9 cellular contexts compared by ENCODE assay signal in genomic region chrX:115940888-115941332, GRCh38.
A peak's percentile ranks its signal among the peaks of the same experiment; 100 is the strongest.
DNase-seq lines count a peak whose midpoint lies in the region; ATAC-seq and TF ChIP-seq lines count a peak whose summit lies in the region.
"Had no signal": no experiment of that assay in that cellular context is flagged by ENCODE, and none has a peak within 500 bp of the region (broad histone marks: within the 10 kb centered on the region; RNA-seq: fewer than 3 reads in every experiment).

No MANE protein-coding gene starts in this region.

- ATAC-seq in WTC11: peak; percentile 88
- no peak for ATAC-seq in stimulated activated naive CD8-positive, alpha-beta T cell treated with anti-CD3 and anti-CD28 coated beads, Interleukin-15, Interleukin-2, amounts not matched to agents 100 U/mL and 50 U/mL, for 24 hours

- H3K4me1 Mint-ChIP-seq in WTC11: peaks cover 28% of the 10 kb centered on the region

- H3K27ac Mint-ChIP-seq in WTC11: no peak overlapping the region
- H3K27ac Mint-ChIP-seq: activated T-cell treated with anti-CD3 and anti-CD28 coated beads, Interleukin-2, amount 50 U/mL, for 72 hours had no signal

- peaks cover 36% of the 10 kb centered on the region for H3K36me3 Mint-ChIP-seq in WTC11

- POLR2A ChIA-PET in HEK293 (lab: Yijun Ruan, JAX) (no interaction called here), WTC11 (lab: Charles Lee) (interaction anchor here (0.9 kb wide), 1 partner anchor 34 kb away, joined by 3 read pairs; no protein-coding TSS in a partner anchor)

- DNase-seq in NCI-H2196 (lab: John Stamatoyannopoulos, UW; ENCODE audit: unreplicated experiment) (peak; percentile 12), NCI-H2196 treated with DMSO at 0.1 percent for 48 hours (lab: John Stamatoyannopoulos, UW; ENCODE audit: unreplicated experiment) (no peak), NCI-H1048 (lab: John Stamatoyannopoulos, UW) (peak; percentile 15), WTC11 (ENCODE audit: low spot score) (peak; percentile 39), inferior parietal cortex (ENCODE audit: extremely low spot score) (peak; percentile 81), tibial artery (peak; percentile 26 to 77)
- no peak for DNase-seq in stimulated activated naive CD8-positive, alpha-beta T cell treated with anti-CD3 and anti-CD28 coated beads, Interleukin-15, Interleukin-2, amounts not matched to agents 100 U/mL and 50 U/mL, for 24 hours

- intact Hi-C loops in tibial artery (cut with DNase I; ENCODE audit: low total_unique reads): no loop called here

- H3K4me1 ChIP-seq in HEK293 (ENCODE audit: control insufficient read depth, insufficient read depth, low read length): peaks cover 3% of the 10 kb centered on the region; the same call in 1 of the 2 replicates
- peaks cover 0 to 5% (median 0%) of the 10 kb centered on the region in 4 donors for H3K4me1 ChIP-seq in tibial artery

- H3K9me3 ChIP-seq in HEK293 (ENCODE audit: control insufficient read depth, insufficient read depth, low read depth, low read length) (no peaks in the 10 kb centered on the region), tibial artery (no peaks in the 10 kb centered on the region)

- H3K27me3 ChIP-seq in tibial artery: no peaks in the 10 kb centered on the region

- CTCF ChIA-PET in HEK293 (lab: Yijun Ruan, JAX): interaction anchor here (0.9 to 1.0 kb wide), 3 partner anchors 48 to 250 kb away, joined by 3 read pairs; no protein-coding TSS in a partner anchor
- CTCF ChIA-PET in WTC11 (lab: Charles Lee): interaction anchor here (0.5 to 1.5 kb wide), 4 partner anchors 9 to 398 kb away, joined by 3 to 4 read pairs (median 4); no protein-coding TSS in a partner anchor

- H3K36me3 ChIP-seq in HEK293 (ENCODE audit: control insufficient read depth in 2 of 2, insufficient read depth in 1 of 2, low read length in 2 of 2) (no peaks in the 10 kb centered on the region), tibial artery (no peaks in the 10 kb centered on the region)

- TF ChIP-seq CTCF in HEK293 (tag by site-specific recombination; IDR thresholded peaks at IDR 0.05) (peak; percentile 96), WTC11 (IDR thresholded peaks at IDR 0.05) (no peak), tibial artery (IDR thresholded peaks at IDR 0.05) (peak in 1 of 2 experiments; percentile 7)

- H3K27ac ChIP-seq in HEK293 (ENCODE audit: extremely low read depth, low read depth, low read length) (no peak overlapping the region), tibial artery (no peak overlapping the region)

- no peak overlapping the region for H3K4me3 Mint-ChIP-seq in WTC11

- no peaks in the 10 kb centered on the region for H3K27me3 Mint-ChIP-seq in WTC11 (ENCODE audit: low read depth)

- H3K4me3 ChIP-seq in HEK293 (ENCODE audit: low read depth, low read length): no peak overlapping the region
- no peak overlapping the region for H3K4me3 ChIP-seq in tibial artery

- H3K9me3 Mint-ChIP-seq in WTC11: peaks cover 8% of the 10 kb centered on the region

TF ChIP-seq in HEK293, 187 proteins besides CTCF, POLR2A, EP300 and RAD21 (continues in another document):
- TF ChIP-seq ZNF10 (tag by site-specific recombination; IDR thresholded peaks at IDR 0.05): no peak
- no peak for TF ChIP-seq ZNF423 (tag by site-specific recombination; IDR thresholded peaks at IDR 0.05)
- TF ChIP-seq ZFP69B (tag by site-specific recombination; IDR thresholded peaks at IDR 0.05): no peak
- no peak for TF ChIP-seq MZF1 (tag by site-specific recombination; IDR thresholded peaks at IDR 0.05; ENCODE audit: borderline replicate concordance)
- no peak for TF ChIP-seq ZNF555 (tag by site-specific recombination; conservative IDR thresholded peaks at IDR 0.05)
- TF ChIP-seq ZNF239 (tag by site-specific recombination; IDR thresholded peaks at IDR 0.05): no peak
- TF ChIP-seq FEZF1 (tag by site-specific recombination; IDR thresholded peaks at IDR 0.05): no peak
- no peak for TF ChIP-seq ZNF341 (tag by site-specific recombination; IDR thresholded peaks at IDR 0.05; ENCODE audit: low read depth)
- no peak for TF ChIP-seq ZNF132 (tag by site-specific recombination; IDR thresholded peaks at IDR 0.05; ENCODE audit: borderline replicate concordance)
- no peak for TF ChIP-seq SP2 (tag by site-specific recombination; IDR thresholded peaks at IDR 0.05)
- TF ChIP-seq SP7 (tag by site-specific recombination; IDR thresholded peaks at IDR 0.05): no peak; the same call in 1 of the 2 replicates
- TF ChIP-seq ZNF394 (tag by site-specific recombination; IDR thresholded peaks at IDR 0.05; ENCODE audit: borderline replicate concordance): no peak
- TF ChIP-seq HOXA7 (CRISPR knock-in tag; IDR thresholded peaks at IDR 0.05; ENCODE audit: borderline replicate concordance): no peak
- TF ChIP-seq ZNF692 (tag by site-specific recombination; IDR thresholded peaks at IDR 0.05): peak; percentile 59; the same call in 1 of the 2 replicates
- TF ChIP-seq ZNF571 (tag by site-specific recombination; IDR thresholded peaks at IDR 0.05): no peak
- no peak for TF ChIP-seq REPIN1 (tag by site-specific recombination; IDR thresholded peaks at IDR 0.05; ENCODE audit: low read depth)

TF ChIP-seq in WTC11, 78 proteins besides CTCF, POLR2A, EP300 and RAD21:
- TF ChIP-seq NR1H2 (CRISPR knock-in tag; IDR thresholded peaks at IDR 0.05): no peak
- TF ChIP-seq PRDM15 (CRISPR knock-in tag; IDR thresholded peaks at IDR 0.05): no peak

Comparison
In these comparisons a context has a peak if more than half of its experiments do, and no peak if none do; other contexts are left out.
1. DNase-seq: peak in NCI-H2196 (single experiment), NCI-H1048 (single experiment), WTC11 (single experiment), inferior parietal cortex (single experiment) and tibial artery (2 of 2); none in NCI-H2196 treated with DMSO at 0.1 percent for 48 hours (single experiment) and stimulated activated naive CD8-positive, alpha-beta T cell treated with anti-CD3 and anti-CD28 coated beads, Interleukin-15, Interleukin-2, amounts not matched to agents 100 U/mL and 50 U/mL, for 24 hours (single experiment).